ENCODE assay signal across 26 cellular contexts in genomic region chr22:37589607-37590006, GRCh38. TPM values are rescaled to one million over a fixed set of nuclear protein-coding genes. Genes with fewer than 3 reads are reported as not detected.
"Had no signal": no experiment of that assay in that cellular context is flagged by ENCODE, and none has a peak within 500 bp of the region (broad histone marks: within the 10 kb centered on the region; RNA-seq: fewer than 3 reads in every experiment).

No MANE protein-coding gene starts in this region.

- H3K4me3 Mint-ChIP-seq: activated naive CD4-positive, alpha-beta T cell treated with anti-CD3 and anti-CD28 coated beads, Interleukin-2, amount 50 U/mL, for 24 hours; stimulated activated naive CD8-positive, alpha-beta T cell treated with anti-CD3 and anti-CD28 coated beads, Interleukin-15, amount 100 ng/mL, for 72 hours; type B pancreatic cell had no signal

- H3K36me3 ChIP-seq: ascending aorta, breast epithelium, esophagus muscularis mucosa, gastroesophageal sphincter, heart left ventricle, left lung, prostate gland, right atrium auricular region had no signal

- H3K27ac ChIP-seq: ascending aorta, esophagus muscularis mucosa, gastroesophageal sphincter, prostate gland, right atrium auricular region had no signal

- DNase-seq: activated CD4-positive, alpha-beta T cell treated with anti-CD3 and anti-CD28 coated beads, Interleukin-2, amount 50 U/mL, for 4 hours; activated CD4-positive, CD25-positive, alpha-beta regulatory T cell treated with anti-CD3 and anti-CD28 coated beads, Interleukin-2, amount 50 U/mL, for 72 hours; activated gamma-delta T cell; activated T-cell treated with anti-CD3 and anti-CD28 coated beads, Interleukin-2, amount 50 U/mL, for 72 hours; cortex of kidney; effector CD8-positive, alpha-beta T cell; heart left ventricle; kidney; left lung; midbrain; stimulated activated CD4-positive, alpha-beta T cell treated with anti-CD3 and anti-CD28 coated beads, Interleukin-4, amount 100 ng/mL, for 1 hour; stimulated activated naive CD8-positive, alpha-beta T cell treated with anti-CD3 and anti-CD28 coated beads, Interleukin-15, amount 100 ng/mL, for 72 hours had no signal

- H3K27me3 Mint-ChIP-seq: activated naive CD4-positive, alpha-beta T cell treated with anti-CD3 and anti-CD28 coated beads, Interleukin-2, amount 50 U/mL, for 24 hours had no signal

- ATAC-seq: gastroesophageal sphincter; heart left ventricle; stimulated activated naive CD8-positive, alpha-beta T cell treated with anti-CD3 and anti-CD28 coated beads, Interleukin-15, amount 100 ng/mL, for 72 hours had no signal

- H3K27me3 ChIP-seq: ascending aorta, breast epithelium, heart left ventricle, left lung, right atrium auricular region had no signal

- H3K4me3 ChIP-seq: ascending aorta, breast epithelium, esophagus muscularis mucosa, gastroesophageal sphincter, heart left ventricle, left lung, prostate gland, right atrium auricular region, skin epidermis had no signal

- H3K27ac Mint-ChIP-seq: activated naive CD4-positive, alpha-beta T cell treated with anti-CD3 and anti-CD28 coated beads, Interleukin-2, amount 50 U/mL, for 24 hours; activated T-cell treated with anti-CD3 and anti-CD28 coated beads, Interleukin-2, amount 50 U/mL, for 72 hours; stimulated activated naive CD8-positive, alpha-beta T cell treated with anti-CD3 and anti-CD28 coated beads, Interleukin-15, amount 100 ng/mL, for 72 hours; type B pancreatic cell had no signal

- H3K36me3 Mint-ChIP-seq: activated naive CD4-positive, alpha-beta T cell treated with anti-CD3 and anti-CD28 coated beads, Interleukin-2, amount 50 U/mL, for 24 hours; type B pancreatic cell had no signal

- H3K9me3 ChIP-seq: ascending aorta, breast epithelium, esophagus muscularis mucosa, gastroesophageal sphincter, heart left ventricle, left lung, prostate gland, right atrium auricular region had no signal

- H3K9me3 Mint-ChIP-seq: activated naive CD4-positive, alpha-beta T cell treated with anti-CD3 and anti-CD28 coated beads, Interleukin-2, amount 50 U/mL, for 24 hours; activated T-cell treated with anti-CD3 and anti-CD28 coated beads, Interleukin-2, amount 50 U/mL, for 72 hours; stimulated activated naive CD8-positive, alpha-beta T cell treated with anti-CD3 and anti-CD28 coated beads, Interleukin-15, amount 100 ng/mL, for 72 hours; type B pancreatic cell had no signal

- H3K4me1 ChIP-seq: ascending aorta, breast epithelium, prostate gland had no signal

RNA-seq across cellular contexts. Expression of gene LGALS2, which starts 9.7 kb away (rescaled TPM):
- total RNA-seq: activated CD8-positive, alpha-beta memory T cell treated with anti-CD3 and anti-CD28 coated beads for 36 hours; activated T-cell treated with anti-CD3 and anti-CD28 coated beads, Interleukin-2, amount 50 U/mL, for 72 hours; ascending aorta; endothelial cell of umbilical vein; esophagus muscularis mucosa; gastroesophageal sphincter; lung microvascular endothelial cell; prostate gland; right atrium auricular region; temporal lobe had no signal
- polyA plus RNA-seq: endothelial cell of umbilical vein, neural cell had no signal
